Comparison of ENCODE assay signal across 1 cellular context in genomic region chr6:11093591-11094410, GRCh38.
TF ChIP-seq lines count a peak whose summit lies in the region.

Gene SMIM13, plus strand, starts transcription at chr6:11093834. Its CDS starts 480 bp downstream, at chr6:11094314.

TF ChIP-seq in HepG2, 621 proteins besides CTCF, POLR2A, EP300 and RAD21 (continued from another document and continues in another):
- TF ChIP-seq FUBP1 (CRISPR knock-in tag; IDR thresholded peaks at IDR 0.05; ENCODE audit: borderline replicate concordance): peak; percentile 32; the same call in 1 of the 2 replicates
- TF ChIP-seq ZSCAN12 (CRISPR knock-in tag; IDR thresholded peaks at IDR 0.05): peak; percentile 59; the same call in 1 of the 2 replicates
- TF ChIP-seq, protein P1, sequence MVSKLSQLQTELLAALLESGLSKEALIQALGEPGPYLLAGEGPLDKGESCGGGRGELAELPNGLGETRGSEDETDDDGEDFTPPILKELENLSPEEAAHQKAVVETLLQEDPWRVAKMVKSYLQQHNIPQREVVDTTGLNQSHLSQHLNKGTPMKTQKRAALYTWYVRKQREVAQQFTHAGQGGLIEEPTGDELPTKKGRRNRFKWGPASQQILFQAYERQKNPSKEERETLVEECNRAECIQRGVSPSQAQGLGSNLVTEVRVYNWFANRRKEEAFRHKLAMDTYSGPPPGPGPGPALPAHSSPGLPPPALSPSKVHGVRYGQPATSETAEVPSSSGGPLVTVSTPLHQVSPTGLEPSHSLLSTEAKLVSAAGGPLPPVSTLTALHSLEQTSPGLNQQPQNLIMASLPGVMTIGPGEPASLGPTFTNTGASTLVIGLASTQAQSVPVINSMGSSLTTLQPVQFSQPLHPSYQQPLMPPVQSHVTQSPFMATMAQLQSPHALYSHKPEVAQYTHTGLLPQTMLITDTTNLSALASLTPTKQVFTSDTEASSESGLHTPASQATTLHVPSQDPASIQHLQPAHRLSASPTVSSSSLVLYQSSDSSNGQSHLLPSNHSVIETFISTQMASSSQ (IDR thresholded peaks at IDR 0.05; ENCODE audit: low read depth): no peak
- TF ChIP-seq, protein P1 (CRISPR knock-in tag; IDR thresholded peaks at IDR 0.05; ENCODE audit: borderline replicate concordance): peak; percentile 55; the same call in 1 of the 2 replicates
- TF ChIP-seq, protein P2, sequence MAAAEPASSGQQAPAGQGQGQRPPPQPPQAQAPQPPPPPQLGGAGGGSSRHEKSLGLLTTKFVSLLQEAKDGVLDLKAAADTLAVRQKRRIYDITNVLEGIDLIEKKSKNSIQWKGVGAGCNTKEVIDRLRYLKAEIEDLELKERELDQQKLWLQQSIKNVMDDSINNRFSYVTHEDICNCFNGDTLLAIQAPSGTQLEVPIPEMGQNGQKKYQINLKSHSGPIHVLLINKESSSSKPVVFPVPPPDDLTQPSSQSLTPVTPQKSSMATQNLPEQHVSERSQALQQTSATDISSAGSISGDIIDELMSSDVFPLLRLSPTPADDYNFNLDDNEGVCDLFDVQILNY (CRISPR knock-in tag; conservative IDR thresholded peaks at IDR 0.05): peak; percentile 89; the same call in 1 of the 2 replicates
- peak; percentile 78; the same call in 1 of the 2 replicates for TF ChIP-seq ZBTB10 (CRISPR knock-in tag; IDR thresholded peaks at IDR 0.05; ENCODE audit: borderline replicate concordance)
- TF ChIP-seq ZKSCAN5 (CRISPR knock-in tag; IDR thresholded peaks at IDR 0.05): peak; percentile 68; the same call in 1 of the 2 replicates
- peak; percentile 65; the same call in 1 of the 2 replicates for TF ChIP-seq ZNF121 (CRISPR knock-in tag; IDR thresholded peaks at IDR 0.05)
- TF ChIP-seq ZNF549 (CRISPR knock-in tag; IDR thresholded peaks at IDR 0.05): no peak
- peak; percentile 56 for TF ChIP-seq SIX4 (CRISPR knock-in tag; IDR thresholded peaks at IDR 0.05)
- peak; percentile 90 for TF ChIP-seq ZNF230 (CRISPR knock-in tag; IDR thresholded peaks at IDR 0.05)
- TF ChIP-seq, protein P3, sequence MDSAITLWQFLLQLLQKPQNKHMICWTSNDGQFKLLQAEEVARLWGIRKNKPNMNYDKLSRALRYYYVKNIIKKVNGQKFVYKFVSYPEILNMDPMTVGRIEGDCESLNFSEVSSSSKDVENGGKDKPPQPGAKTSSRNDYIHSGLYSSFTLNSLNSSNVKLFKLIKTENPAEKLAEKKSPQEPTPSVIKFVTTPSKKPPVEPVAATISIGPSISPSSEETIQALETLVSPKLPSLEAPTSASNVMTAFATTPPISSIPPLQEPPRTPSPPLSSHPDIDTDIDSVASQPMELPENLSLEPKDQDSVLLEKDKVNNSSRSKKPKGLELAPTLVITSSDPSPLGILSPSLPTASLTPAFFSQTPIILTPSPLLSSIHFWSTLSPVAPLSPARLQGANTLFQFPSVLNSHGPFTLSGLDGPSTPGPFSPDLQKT (CRISPR knock-in tag; IDR thresholded peaks at IDR 0.05; ENCODE audit: borderline replicate concordance): no peak
- no peak for TF ChIP-seq SNAI1 (CRISPR knock-in tag; IDR thresholded peaks at IDR 0.05; ENCODE audit: borderline replicate concordance)
- TF ChIP-seq MEIS1 (CRISPR knock-in tag; IDR thresholded peaks at IDR 0.05; ENCODE audit: borderline replicate concordance): no peak; the same call in 1 of the 2 replicates
- TF ChIP-seq, protein P4, sequence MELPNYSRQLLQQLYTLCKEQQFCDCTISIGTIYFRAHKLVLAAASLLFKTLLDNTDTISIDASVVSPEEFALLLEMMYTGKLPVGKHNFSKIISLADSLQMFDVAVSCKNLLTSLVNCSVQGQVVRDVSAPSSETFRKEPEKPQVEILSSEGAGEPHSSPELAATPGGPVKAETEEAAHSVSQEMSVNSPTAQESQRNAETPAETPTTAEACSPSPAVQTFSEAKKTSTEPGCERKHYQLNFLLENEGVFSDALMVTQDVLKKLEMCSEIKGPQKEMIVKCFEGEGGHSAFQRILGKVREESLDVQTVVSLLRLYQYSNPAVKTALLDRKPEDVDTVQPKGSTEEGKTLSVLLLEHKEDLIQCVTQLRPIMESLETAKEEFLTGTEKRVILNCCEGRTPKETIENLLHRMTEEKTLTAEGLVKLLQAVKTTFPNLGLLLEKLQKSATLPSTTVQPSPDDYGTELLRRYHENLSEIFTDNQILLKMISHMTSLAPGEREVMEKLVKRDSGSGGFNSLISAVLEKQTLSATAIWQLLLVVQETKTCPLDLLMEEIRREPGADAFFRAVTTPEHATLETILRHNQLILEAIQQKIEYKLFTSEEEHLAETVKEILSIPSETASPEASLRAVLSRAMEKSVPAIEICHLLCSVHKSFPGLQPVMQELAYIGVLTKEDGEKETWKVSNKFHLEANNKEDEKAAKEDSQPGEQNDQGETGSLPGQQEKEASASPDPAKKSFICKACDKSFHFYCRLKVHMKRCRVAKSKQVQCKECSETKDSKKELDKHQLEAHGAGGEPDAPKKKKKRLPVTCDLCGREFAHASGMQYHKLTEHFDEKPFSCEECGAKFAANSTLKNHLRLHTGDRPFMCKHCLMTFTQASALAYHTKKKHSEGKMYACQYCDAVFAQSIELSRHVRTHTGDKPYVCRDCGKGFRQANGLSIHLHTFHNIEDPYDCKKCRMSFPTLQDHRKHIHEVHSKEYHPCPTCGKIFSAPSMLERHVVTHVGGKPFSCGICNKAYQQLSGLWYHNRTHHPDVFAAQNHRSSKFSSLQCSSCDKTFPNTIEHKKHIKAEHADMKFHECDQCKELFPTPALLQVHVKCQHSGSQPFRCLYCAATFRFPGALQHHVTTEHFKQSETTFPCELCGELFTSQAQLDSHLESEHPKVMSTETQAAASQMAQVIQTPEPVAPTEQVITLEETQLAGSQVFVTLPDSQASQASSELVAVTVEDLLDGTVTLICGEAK (IDR thresholded peaks at IDR 0.05): no peak
- TF ChIP-seq, protein P4 (CRISPR knock-in tag; IDR thresholded peaks at IDR 0.05): peak; percentile 86
- TF ChIP-seq, protein P5, sequence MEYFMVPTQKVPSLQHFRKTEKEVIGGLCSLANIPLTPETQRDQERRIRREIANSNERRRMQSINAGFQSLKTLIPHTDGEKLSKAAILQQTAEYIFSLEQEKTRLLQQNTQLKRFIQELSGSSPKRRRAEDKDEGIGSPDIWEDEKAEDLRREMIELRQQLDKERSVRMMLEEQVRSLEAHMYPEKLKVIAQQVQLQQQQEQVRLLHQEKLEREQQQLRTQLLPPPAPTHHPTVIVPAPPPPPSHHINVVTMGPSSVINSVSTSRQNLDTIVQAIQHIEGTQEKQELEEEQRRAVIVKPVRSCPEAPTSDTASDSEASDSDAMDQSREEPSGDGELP (IDR thresholded peaks at IDR 0.05; ENCODE audit: borderline replicate concordance, low read depth): peak; percentile 61; the same call in 1 of the 2 replicates
- no peak for TF ChIP-seq ETS1 (CRISPR knock-in tag; IDR thresholded peaks at IDR 0.05)
- peak; percentile 93; the same call in 1 of the 2 replicates for TF ChIP-seq ZSCAN20 (CRISPR knock-in tag; IDR thresholded peaks at IDR 0.05; ENCODE audit: borderline replicate concordance)
